Comparison of ENCODE assay signal across 1 cellular context in the genomic region with DNA sequence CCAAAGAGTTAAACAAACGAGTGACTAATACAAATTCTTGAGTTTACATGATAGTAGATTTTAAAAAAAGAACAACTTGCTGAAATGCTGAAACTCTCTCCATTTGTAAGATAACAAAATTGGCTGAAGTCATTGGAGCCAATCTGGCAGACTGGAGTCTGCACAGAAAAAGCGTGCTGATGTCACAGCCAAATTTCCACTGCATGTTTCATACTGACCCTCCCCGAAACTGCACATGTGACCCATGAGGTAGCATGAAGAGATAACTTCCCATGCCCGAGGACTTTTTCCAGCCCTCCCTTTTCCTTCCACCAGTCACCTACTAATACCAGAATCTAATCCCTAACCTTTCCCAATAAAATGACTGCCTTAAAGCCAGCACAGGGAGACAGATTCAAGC.
TF ChIP-seq lines count a peak whose summit lies in the region.

No MANE protein-coding gene starts in this region.

TF ChIP-seq in GM23338, 12 proteins besides CTCF, POLR2A, EP300 and RAD21 (continued from another document):
- no peak for TF ChIP-seq ZNF462 (CRISPR knock-in tag; IDR thresholded peaks at IDR 0.05)
- no peak for TF ChIP-seq STAT1 (IDR thresholded peaks at IDR 0.05; ENCODE audit: unreplicated experiment)
- TF ChIP-seq REST (IDR thresholded peaks at IDR 0.05; ENCODE audit: unreplicated experiment) = no peak
- TF ChIP-seq JUNB (IDR thresholded peaks at IDR 0.05; ENCODE audit: unreplicated experiment) = no peak
- no peak for TF ChIP-seq EZH2 (IDR thresholded peaks at IDR 0.05; ENCODE audit: low read depth, unreplicated experiment)
- no peak for TF ChIP-seq EZH2phosphoT487 (IDR thresholded peaks at IDR 0.05; ENCODE audit: unreplicated experiment)
- TF ChIP-seq ZNF331 (CRISPR knock-in tag; IDR thresholded peaks at IDR 0.05; ENCODE audit: low read depth) = no peak
- no peak for TF ChIP-seq NANOG (IDR thresholded peaks at IDR 0.05; ENCODE audit: borderline replicate concordance)
- TF ChIP-seq ETS1 (IDR thresholded peaks at IDR 0.05) = no peak
